24 cellular contexts compared by ENCODE assay signal in the genomic region with DNA sequence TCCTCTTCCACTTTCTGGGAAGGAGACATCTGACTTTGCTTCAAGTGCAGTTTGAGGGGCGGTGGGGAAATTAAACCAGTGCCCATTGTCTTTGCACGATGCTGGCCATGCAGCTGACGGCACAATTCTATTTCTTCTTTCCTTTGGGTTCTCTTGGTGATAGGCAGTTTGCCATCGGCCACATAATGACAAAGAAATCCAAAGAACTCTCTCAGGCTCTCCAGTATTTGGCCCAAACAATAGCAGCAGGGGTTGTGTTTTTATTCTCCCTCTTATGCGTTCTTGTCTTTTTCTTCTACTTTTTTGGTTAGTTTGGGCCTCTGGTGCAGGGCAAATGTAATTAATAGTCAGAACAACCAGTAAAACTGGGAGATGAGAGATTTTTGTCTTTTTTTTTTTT.
"Had no signal": no experiment of that assay in that cellular context is flagged by ENCODE, and none has a peak within 500 bp of the region (broad histone marks: within the 10 kb centered on the region; RNA-seq: fewer than 3 reads in every experiment).

No MANE protein-coding gene starts in this region.

- H3K4me1 ChIP-seq: colonic mucosa, foreskin keratinocyte, gastroesophageal sphincter, parathyroid adenoma, right lobe of liver, transverse colon, upper lobe of right lung, uterus had no signal

- H3K36me3 ChIP-seq: colonic mucosa, gastroesophageal sphincter, heart left ventricle, neutrophil, right lobe of liver, suprapubic skin, transverse colon, upper lobe of right lung, uterus had no signal

- H3K27me3 ChIP-seq: colonic mucosa, right lobe of liver, suprapubic skin, transverse colon, uterus had no signal

- H3K9ac ChIP-seq: parathyroid adenoma had no signal

- H3K27ac ChIP-seq: colonic mucosa, epithelial cell of prostate, foreskin keratinocyte, gastroesophageal sphincter, heart left ventricle, hepatocyte, neutrophil, parathyroid adenoma, right lobe of liver, suprapubic skin, transverse colon, upper lobe of right lung, uterus had no signal

- DNase-seq: colonic mucosa; effector CD8-positive, alpha-beta T cell; foreskin keratinocyte; heart left ventricle; kidney; mesendoderm; natural killer cell; right lobe of liver; stimulated activated CD4-positive, alpha-beta T cell treated with anti-CD3 and anti-CD28 coated beads, Interleukin-12 subunit alpha, Interleukin-12 subunit beta, amount 100 ng/mL, for 4 hours; stimulated activated CD4-positive, alpha-beta T cell treated with anti-CD3 and anti-CD28 coated beads, Interleukin-1b, Interleukin-23, amount 100 ng/mL, for 48 hours; stimulated activated CD4-positive, alpha-beta T cell treated with anti-CD3 and anti-CD28 coated beads, Interleukin-4, amount 100 ng/mL, for 1 hour; stimulated activated CD8-positive, alpha-beta memory T cell treated with anti-CD3 and anti-CD28 coated beads, Interleukin-4, amount 100 ng/mL, for 48 hours; stimulated activated naive CD4-positive, alpha-beta T cell; stimulated activated naive CD8-positive, alpha-beta T cell treated with anti-CD3 and anti-CD28 coated beads, Interleukin-15, amount 100 ng/mL, for 72 hours; transverse colon; upper lobe of right lung; uterus had no signal

- H3K4me2 ChIP-seq: hepatocyte, smooth muscle cell had no signal

- H3K4me3 ChIP-seq: colonic mucosa, gastroesophageal sphincter, heart left ventricle, hepatocyte, right lobe of liver, smooth muscle cell, suprapubic skin, transverse colon, upper lobe of right lung, uterus had no signal

- H3K79me2 ChIP-seq: hepatocyte, parathyroid adenoma had no signal

- H2AFZ ChIP-seq: hepatocyte, parathyroid adenoma had no signal

- H3K9me3 ChIP-seq: colonic mucosa, gastroesophageal sphincter, heart left ventricle, neutrophil, right lobe of liver, suprapubic skin, transverse colon, upper lobe of right lung, uterus had no signal
